19 cellular contexts compared by ENCODE assay signal in the genomic region with DNA sequence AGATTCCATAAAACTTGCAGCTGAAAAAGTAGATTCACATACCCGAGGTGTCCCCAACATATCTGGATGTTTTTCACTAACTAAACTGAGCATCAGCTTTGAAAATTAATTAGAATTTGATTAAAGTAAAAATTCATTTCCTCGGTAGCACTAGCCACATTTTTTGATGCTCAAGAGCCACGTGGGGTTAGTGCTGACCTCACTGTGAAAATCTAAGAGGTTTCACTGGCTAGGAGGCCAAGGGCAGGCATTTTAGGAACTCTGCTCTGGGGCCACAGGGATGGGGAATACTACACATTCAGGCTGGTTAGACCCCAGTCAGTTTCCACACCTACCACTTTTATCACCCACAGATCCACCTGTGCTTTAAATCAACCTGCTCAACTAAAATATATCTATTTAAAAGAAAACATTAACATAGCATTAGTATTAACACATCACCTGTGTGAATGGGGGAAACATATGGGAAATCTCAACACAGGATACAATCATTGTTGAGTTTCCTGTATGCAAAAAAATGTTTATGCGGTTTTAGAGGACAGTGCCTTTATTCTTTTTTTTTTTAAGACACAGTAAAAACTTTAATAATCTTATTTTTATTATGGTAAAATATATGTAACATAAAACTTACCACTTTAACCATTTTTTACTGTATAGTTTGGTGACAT. TPM values are rescaled to one million over a fixed set of nuclear protein-coding genes. Genes with fewer than 3 reads are reported as not detected.
A peak's percentile ranks its signal among the peaks of the same experiment; 100 is the strongest.
DNase-seq lines count a peak whose midpoint lies in the region; ATAC-seq, FAIRE-seq and TF ChIP-seq lines count a peak whose summit lies in the region.
"Had no signal": no experiment of that assay in that cellular context is flagged by ENCODE, and none has a peak within 500 bp of the region (broad histone marks: within the 10 kb centered on the region; RNA-seq: fewer than 3 reads in every experiment).

No MANE protein-coding gene starts in this region.

- CTCF ChIA-PET in CD4-positive, alpha-beta T cell (lab: Charles Lee) = no interaction called here
- CTCF ChIA-PET in GM12878 (lab: Yijun Ruan, JAX) = interaction anchor here (1.7 kb wide), 1 partner anchor 38 kb away, joined by 7 read pairs; no protein-coding TSS in a partner anchor
- CTCF ChIA-PET in Calu3 (lab: Charles Lee) = interaction anchor here (0.6 kb wide), 1 partner anchor 16 kb away, joined by 5 read pairs; no protein-coding TSS in a partner anchor

- H3F3A ChIP-seq in neural progenitor cell (ENCODE audit: low read depth) = peaks cover 7% of the 10 kb centered on the region

- peaks cover 100% of the 10 kb centered on the region for H3K4me1 Mint-ChIP-seq in CD4-positive, alpha-beta T cell (ENCODE audit: low read depth)
- H3K4me1 Mint-ChIP-seq in IgD-negative memory B cell = peaks cover 81 to 88% (median 83%) of the 10 kb centered on the region in 3 donors
- peaks cover 87% of the 10 kb centered on the region for H3K4me1 Mint-ChIP-seq in neural progenitor cell
- peaks cover 50% of the 10 kb centered on the region for H3K4me1 Mint-ChIP-seq in Calu3 (ENCODE audit: low read depth, unreplicated experiment)

- H4K20me1 ChIP-seq in GM12878 (ENCODE audit: control insufficient read depth, insufficient read depth) = peaks cover 27% of the 10 kb centered on the region
- H4K20me1 ChIP-seq in neural progenitor cell (ENCODE audit: low read depth) = peaks cover 100% of the 10 kb centered on the region

- SMC1A ChIA-PET in GM12878 (lab: Charles Lee; ENCODE audit: uncharacterized antibody, unreplicated experiment) = interaction anchor here (1.3 to 3.0 kb wide), 3 partner anchors 31 to 130 kb away, joined by 3 to 11 read pairs (median 10); partner anchors contain the start of gene AKAP8

- no peak for TF ChIP-seq RAD21 in GM12878 (IDR thresholded peaks at IDR 0.05; ENCODE audit: insufficient read depth, low read depth, low read length)

- intact Hi-C loops in CD4-positive, alpha-beta T cell (cut with DNase I, micrococcal nuclease) = loop anchor here (1.0 to 5.0 kb wide), 3 partner anchors 13 to 90 kb away; partner anchors contain the start of gene AKAP8 (in 1 of the 2)
- intact Hi-C loops in GM12878 (cut with micrococcal nuclease; ENCODE audit: unreplicated experiment) (no loop called here), Calu3 (cut with micrococcal nuclease; ENCODE audit: unreplicated experiment) (no loop called here)

- H3K79me2 ChIP-seq in GM12878 (ENCODE audit: control insufficient read depth, insufficient read depth, low read length) (peaks cover 99% of the 10 kb centered on the region), neural progenitor cell (ENCODE audit: low read depth) (peaks cover 100% of the 10 kb centered on the region)

- peak overlapping the region; percentile 47 for H3K4me3 Mint-ChIP-seq in CD4-positive, alpha-beta T cell
- H3K4me3 Mint-ChIP-seq in IgD-negative memory B cell (peak overlapping the region; percentile 61 to 94 (median 86)), neural progenitor cell (no peak overlapping the region), Calu3 (ENCODE audit: low read depth, unreplicated experiment) (no peak overlapping the region)
- H3K4me3 Mint-ChIP-seq: activated CD4-positive, alpha-beta memory T cell treated with anti-CD3 and anti-CD28 coated beads for 36 hours had no signal

- no peak for TF ChIP-seq EP300 in GM12878 (IDR thresholded peaks at IDR 0.05; ENCODE audit: borderline replicate concordance in 1 of 2, control insufficient read depth in 1 of 2, low read depth in 2 of 2, low read length in 2 of 2)

- no peak for TF ChIP-seq POLR2A in GM12878 (IDR thresholded peaks at IDR 0.05; ENCODE audit: low read depth, low read length)

- in situ Hi-C loops in GM12878 (cut with MboI) = no loop called here

- H3K36me3 ChIP-seq in GM12878 (ENCODE audit: control insufficient read depth in 2 of 2, insufficient read depth in 2 of 2, low read length in 1 of 2) = peaks cover 2 to 8% of the 10 kb centered on the region in 2 experiments; a peak in 2 of 4 replicates
- no peaks in the 10 kb centered on the region for H3K36me3 ChIP-seq in neural progenitor cell
- H3K36me3 ChIP-seq: esophagus squamous epithelium, ovary had no signal

- no peak for ATAC-seq in CD4-positive, alpha-beta T cell (ENCODE audit: poor library complexity)
- ATAC-seq in GM12878 (peak; percentile 59), HG02981 (IDR thresholded peaks at IDR 0.05; ENCODE audit: unreplicated experiment) (no peak)
- ATAC-seq: left ventricle myocardium superior, sciatic nerve had no signal

- H3K27me3 Mint-ChIP-seq in CD4-positive, alpha-beta T cell = no peaks in the 10 kb centered on the region
- H3K27me3 Mint-ChIP-seq in IgD-negative memory B cell (no peaks in the 10 kb centered on the region), neural progenitor cell (ENCODE audit: insufficient read depth, low read depth) (no peaks in the 10 kb centered on the region), Calu3 (ENCODE audit: unreplicated experiment) (no peaks in the 10 kb centered on the region)
- H3K27me3 Mint-ChIP-seq: activated CD4-positive, alpha-beta memory T cell treated with anti-CD3 and anti-CD28 coated beads for 36 hours had no signal

- H3K9me3 Mint-ChIP-seq in CD4-positive, alpha-beta T cell = no peaks in the 10 kb centered on the region
- no peaks in the 10 kb centered on the region for H3K9me3 Mint-ChIP-seq in IgD-negative memory B cell
- H3K9me3 Mint-ChIP-seq in neural progenitor cell = no peaks in the 10 kb centered on the region
- H3K9me3 Mint-ChIP-seq in Calu3 (ENCODE audit: low read depth, unreplicated experiment) = no peaks in the 10 kb centered on the region
- H3K9me3 Mint-ChIP-seq: activated CD4-positive, alpha-beta memory T cell treated with anti-CD3 and anti-CD28 coated beads for 36 hours; activated T-cell treated with anti-CD3 and anti-CD28 coated beads, Interleukin-2, amount 50 U/mL, for 72 hours had no signal

- BruUV-seq in GM12878 (replicated peaks; lab: Mats Ljungman, UMichigan) (no TSS peak), Calu3 (replicated peaks; lab: Mats Ljungman, UMichigan) (no TSS peak)

- WGBS in GM12878 (ENCODE audit: insufficient coverage, insufficient replicate concordance, low lambda C conversion rate, missing lambda C conversion rate) = 0% methylated on average over 4 of the region's 4 CpGs

- FAIRE-seq in GM12878 (lab: Jason Lieb, UNC) = no peak
- FAIRE-seq: urothelium cell line had no signal

- H3K9ac ChIP-seq in GM12878 (ENCODE audit: control insufficient read depth, insufficient read depth, low read length) = peak overlapping the region; percentile 8
- H3K9ac ChIP-seq in neural progenitor cell = no peak overlapping the region

- H3K27ac ChIP-seq in CD4-positive, alpha-beta T cell (ENCODE audit: low read depth, low read length) = no peak overlapping the region
- H3K27ac ChIP-seq in GM12878 (ENCODE audit: control insufficient read depth, insufficient read depth) (peak overlapping the region; percentile 65), neural progenitor cell (no peak overlapping the region)
- H3K27ac ChIP-seq: ovary had no signal

- H3K36me3 Mint-ChIP-seq in CD4-positive, alpha-beta T cell (ENCODE audit: low read depth) = peaks cover 4% of the 10 kb centered on the region
- H3K36me3 Mint-ChIP-seq in IgD-negative memory B cell = peaks cover 2% of the 10 kb centered on the region
- H3K36me3 Mint-ChIP-seq in neural progenitor cell = no peaks in the 10 kb centered on the region
- peaks cover 6% of the 10 kb centered on the region for H3K36me3 Mint-ChIP-seq in Calu3 (ENCODE audit: insufficient read depth, unreplicated experiment)
- H3K36me3 Mint-ChIP-seq: activated CD4-positive, alpha-beta memory T cell treated with anti-CD3 and anti-CD28 coated beads for 36 hours had no signal

- H3K4me3 ChIP-seq in GM12878 (peak overlapping the region; percentile 8; the same call in 1 of the 2 replicates), neural progenitor cell (no peak overlapping the region)
- H3K4me3 ChIP-seq: esophagus squamous epithelium, ovary had no signal

- no peak for TF ChIP-seq CTCF in CD4-positive, alpha-beta T cell (IDR thresholded peaks at IDR 0.05)
- TF ChIP-seq CTCF in GM12878 (IDR thresholded peaks at IDR 0.05 in 2 of 3, conservative IDR thresholded peaks at IDR 0.05 in 1 of 3; ENCODE audit: control insufficient read depth in 2 of 3, extremely low read depth in 1 of 3, insufficient read depth in 1 of 3, low read depth in 3 of 3, low read length in 3 of 3) = no peak
- TF ChIP-seq CTCF in neural progenitor cell (IDR thresholded peaks at IDR 0.05) = no peak
- TF ChIP-seq CTCF in Calu3 (IDR thresholded peaks at IDR 0.05; ENCODE audit: unreplicated experiment) = no peak

- POLR2A ChIA-PET in CD4-positive, alpha-beta T cell (lab: Charles Lee) = interaction anchor here (1.2 kb wide), 1 partner anchor 11 kb away, joined by 5 read pairs; no protein-coding TSS in a partner anchor
- POLR2A ChIA-PET in GM12878 (lab: Charles Lee) = interaction anchor here (1.0 to 2.5 kb wide), 3 partner anchors 31 to 93 kb away, joined by 4 to 9 read pairs (median 5); partner anchors contain the start of genes AKAP8 and BRD4

- DNase-seq in CD4-positive, alpha-beta T cell = no peak
- DNase-seq in GM12878 (ENCODE audit: low read depth, low spot score) (no peak), neural progenitor cell (ENCODE audit: low spot score) (no peak), globus pallidus (ENCODE audit: low spot score) (no peak), NCI-H446 treated with DMSO at 0.1 percent for 48 hours (lab: John Stamatoyannopoulos, UW) (no peak), Calu3 (no peak)
- DNase-seq: activated T-cell treated with anti-CD3 and anti-CD28 coated beads, Interleukin-2, amount 50 U/mL, for 72 hours; esophagus squamous epithelium; GF-D8; left ventricle myocardium superior; NCI-H1436 treated with DMSO at 0.1 percent for 48 hours; ovary had no signal

- H3K4me1 ChIP-seq in GM12878 (ENCODE audit: control insufficient read depth, insufficient read depth, low read length) = peaks cover 79% of the 10 kb centered on the region
- H3K4me1 ChIP-seq in neural progenitor cell = peaks cover 53% of the 10 kb centered on the region

- no peaks in the 10 kb centered on the region for H3K9me3 ChIP-seq in CD4-positive, alpha-beta T cell (ENCODE audit: control insufficient read depth, low read length)
- no peaks in the 10 kb centered on the region for H3K9me3 ChIP-seq in GM12878 (replicated peaks; ENCODE audit: control insufficient read depth, insufficient read depth, low read length)
- H3K9me3 ChIP-seq in neural progenitor cell (ENCODE audit: low read depth) = no peaks in the 10 kb centered on the region
- H3K9me3 ChIP-seq: esophagus squamous epithelium, ovary had no signal

- RAD21 ChIA-PET in GM12878 (lab: Charles Lee; ENCODE audit: unreplicated experiment) = interaction anchor here (0.7 to 2.0 kb wide), 5 partner anchors 43 to 93 kb away, joined by 3 to 15 read pairs (median 3); partner anchors contain the start of genes AKAP8 and BRD4

- H3K4me2 ChIP-seq in GM12878 (ENCODE audit: control insufficient read depth, insufficient read depth) (peak overlapping the region; percentile 77), neural progenitor cell (peak overlapping the region; percentile 37)

- no peak overlapping the region for H2AFZ ChIP-seq in GM12878 (ENCODE audit: control insufficient read depth, low read depth, low read length)
- H2AFZ ChIP-seq in neural progenitor cell (replicated peaks) = no peak overlapping the region

- H3K27me3 ChIP-seq in CD4-positive, alpha-beta T cell (ENCODE audit: control insufficient read depth, insufficient read depth, low read length) = no peaks in the 10 kb centered on the region
- H3K27me3 ChIP-seq in GM12878 (replicated peaks in 1 of 2; ENCODE audit: control insufficient read depth in 2 of 2, insufficient read depth in 2 of 2, low read length in 1 of 2) (no peaks in the 10 kb centered on the region), neural progenitor cell (no peaks in the 10 kb centered on the region)
- H3K27me3 ChIP-seq: esophagus squamous epithelium, ovary had no signal

- H3K27ac Mint-ChIP-seq in CD4-positive, alpha-beta T cell = peak overlapping the region; percentile 75
- peak overlapping the region; percentile 82 to 93 (median 91) for H3K27ac Mint-ChIP-seq in IgD-negative memory B cell
- no peak overlapping the region for H3K27ac Mint-ChIP-seq in neural progenitor cell
- no peak overlapping the region for H3K27ac Mint-ChIP-seq in Calu3 (ENCODE audit: unreplicated experiment)

RNA-seq across cellular contexts. Expression of gene BRD4, which starts 45.5 kb away (rescaled TPM):
- 100 to 1,000 TPM; 101 to 102 TPM for total RNA-seq in CD4-positive, alpha-beta T cell
- polyA plus RNA-seq in IgD-negative memory B cell = 20.5 TPM
- 132 and 152 TPM in 2 replicates for total RNA-seq in GM12878 (2013; cell fraction: nucleolus; rRNA removed)
- 9.3 and 11.4 TPM in 2 replicates for total RNA-seq in GM12878 (2014; rRNA removed)
- 8.2 and 9.3 TPM in 2 replicates for total RNA-seq in GM12878 (2014; rRNA removed; fragmentation: Illumina TruSeq; extraction: Trizol)
- total RNA-seq in GM12878 (2021) = 84.4 and 88.8 TPM in 2 replicates
- 13.0 TPM for polyA plus RNA-seq in GM12878 (2011; ENCODE audit: low read depth)
- polyA plus RNA-seq in GM12878 (2011; rRNA removed) = 3.9 and 6.0 TPM in 2 replicates
- 4.3 and 5.9 TPM in 2 replicates for polyA plus RNA-seq in GM12878 (2011; cell fraction: cytosol; rRNA removed)
- 47.2 and 65.0 TPM in 2 replicates for polyA plus RNA-seq in GM12878 (2011; cell fraction: nucleus; rRNA removed)
- 33.0 and 53.4 TPM in 2 replicates for polyA plus RNA-seq in GM12878 (2012)
- 12.1 and 22.9 TPM in 2 replicates for polyA plus RNA-seq in GM12878 (2014; fragmentation: Illumina TruSeq; extraction: Trizol)
- 1 to 10 TPM; 5.3 to 8.6 TPM for polyA plus RNA-seq in GM12878 (2014; fragmentation: Nextera tagmentation; extraction: Ambion mirVana)
- 18.3 and 26.8 TPM in 2 replicates for polyA plus RNA-seq in GM12878 (2014; rRNA removed)
- 10 to 100 TPM; 12.2 to 13.1 TPM for polyA plus RNA-seq in GM12878 (2016; fragmentation: Nextera tagmentation; extraction: Ambion mirVana)
- polyA minus RNA-seq in GM12878 (2011; rRNA and poly(A)+ RNA removed) = 18.0 and 22.3 TPM in 2 replicates
- 15.6 and 16.7 TPM in 2 replicates for polyA minus RNA-seq in GM12878 (2011; cell fraction: cytosol; rRNA and poly(A)+ RNA removed)
- polyA minus RNA-seq in GM12878 (2011; cell fraction: nucleus; rRNA and poly(A)+ RNA removed) = 40.9 and 74.5 TPM in 2 replicates
- total RNA-seq in neural progenitor cell (ENCODE audit: low replicate concordance) = 14.5 and 20.9 TPM in 2 replicates
- total RNA-seq in Calu3 (2022) = 92.2 and 93.9 TPM in 2 replicates

RNA-seq across cellular contexts. Expression of gene EPHX3, which starts 54.6 kb away (rescaled TPM):
- not detected for total RNA-seq in CD4-positive, alpha-beta T cell
- polyA plus RNA-seq in IgD-negative memory B cell (not detected), GM12878 (2011; rRNA removed) (0.04 TPM in 1 of 2 replicates, not detected in the other), GM12878 (2014; fragmentation: Illumina TruSeq; extraction: Trizol) (not detected in 2 replicates), GM12878 (2014; fragmentation: Nextera tagmentation; extraction: Ambion mirVana) (not detected), GM12878 (2014; rRNA removed) (not detected in 2 replicates), GM12878 (2016; fragmentation: Nextera tagmentation; extraction: Ambion mirVana) (not detected)
- not detected in 2 replicates for total RNA-seq in GM12878 (2013; cell fraction: nucleolus; rRNA removed)
- total RNA-seq in GM12878 (2014; rRNA removed) (not detected in 2 replicates), GM12878 (2014; rRNA removed; fragmentation: Illumina TruSeq; extraction: Trizol) (not detected in 2 replicates), GM12878 (2021) (not detected in 2 replicates), neural progenitor cell (ENCODE audit: low replicate concordance) (2.2 and 2.3 TPM in 2 replicates), Calu3 (2022) (0.86 and 1.0 TPM in 2 replicates)
- polyA plus RNA-seq in GM12878 (2011; ENCODE audit: low read depth) = not detected
- polyA plus RNA-seq in GM12878 (2011; cell fraction: cytosol; rRNA removed) = not detected in 2 replicates
- polyA plus RNA-seq in GM12878 (2011; cell fraction: nucleus; rRNA removed) = 0.26 TPM in 1 of 2 replicates, not detected in the other
- not detected in 2 replicates for polyA plus RNA-seq in GM12878 (2012)
- polyA minus RNA-seq in GM12878 (2011; rRNA and poly(A)+ RNA removed) = 0.21 and 0.29 TPM in 2 replicates
- polyA minus RNA-seq in GM12878 (2011; cell fraction: cytosol; rRNA and poly(A)+ RNA removed) = not detected in 2 replicates
- 0.48 TPM in 1 of 2 replicates, not detected in the other for polyA minus RNA-seq in GM12878 (2011; cell fraction: nucleus; rRNA and poly(A)+ RNA removed)
- total RNA-seq: activated CD4-positive, alpha-beta memory T cell treated with anti-CD3 and anti-CD28 coated beads for 36 hours; HT-29; left ventricle myocardium superior; LHCN-M2 had no signal

Comparison
In these comparisons a context has a peak if more than half of its experiments do, and no peak if none do; other contexts are left out.
1. H3K27ac Mint-ChIP-seq: peak in CD4-positive, alpha-beta T cell (single experiment) and IgD-negative memory B cell (3 of 3); none in neural progenitor cell (single experiment) and Calu3 (single experiment).
2. H3K4me3 Mint-ChIP-seq: peak in CD4-positive, alpha-beta T cell (single experiment) and IgD-negative memory B cell (4 of 4); none in neural progenitor cell (single experiment) and Calu3 (single experiment).
3. intact Hi-C loops: an anchor here in CD4-positive, alpha-beta T cell (1.0 to 5.0 kb wide); none called in GM12878 and Calu3.